Comparison of ENCODE assay signal across 19 cellular contexts in the genomic region with DNA sequence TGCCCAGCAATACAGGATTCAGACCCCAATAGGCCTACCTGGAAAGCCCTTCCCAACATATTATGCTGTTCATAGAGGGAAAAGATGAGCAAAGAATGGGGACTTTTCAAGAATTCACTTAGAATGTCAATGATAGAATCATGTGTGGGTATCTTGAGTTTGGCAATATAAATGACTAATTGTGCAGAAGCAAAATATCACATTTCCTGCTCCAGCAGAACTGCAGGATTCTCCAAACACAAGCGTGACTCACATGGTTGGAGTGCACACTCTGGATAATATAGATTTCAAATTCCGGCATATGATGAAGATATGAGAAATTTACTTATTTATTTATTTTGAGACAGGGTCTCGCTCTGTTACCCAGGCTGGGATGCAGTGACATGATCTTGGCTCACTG. TPM values are rescaled to one million over a fixed set of nuclear protein-coding genes. Genes with fewer than 3 reads are reported as not detected.
DNase-seq lines count a peak whose midpoint lies in the region; ATAC-seq and TF ChIP-seq lines count a peak whose summit lies in the region.
"Had no signal": no experiment of that assay in that cellular context is flagged by ENCODE, and none has a peak within 500 bp of the region (broad histone marks: within the 10 kb centered on the region; RNA-seq: fewer than 3 reads in every experiment).

No MANE protein-coding gene starts in this region.

- H3K27ac ChIP-seq in AG04450 (ENCODE audit: low read depth, low read length) (peak overlapping the region; percentile 57), brain microvascular endothelial cell (peak overlapping the region; percentile 21), Peyer's patch (no peak overlapping the region)
- H3K27ac ChIP-seq: hepatocyte, tibial nerve had no signal

- H3K27me3 ChIP-seq in AG04450 (ENCODE audit: control insufficient read depth, insufficient read depth, low read length) (no peaks in the 10 kb centered on the region), brain microvascular endothelial cell (replicated peaks) (no peaks in the 10 kb centered on the region), Peyer's patch (no peaks in the 10 kb centered on the region)
- H3K27me3 ChIP-seq: hepatocyte, tibial nerve had no signal

- no peak for TF ChIP-seq CTCF in AG04450 (IDR thresholded peaks at IDR 0.05; ENCODE audit: low read depth, low read length)
- no peak for TF ChIP-seq CTCF in brain microvascular endothelial cell (IDR thresholded peaks at IDR 0.05; ENCODE audit: low read depth, low read length, missing control alignments)
- no peak for TF ChIP-seq CTCF in Peyer's patch (IDR thresholded peaks at IDR 0.05)

- no peak for ATAC-seq in HG02852 (IDR thresholded peaks at IDR 0.05; ENCODE audit: unreplicated experiment)
- no peak for ATAC-seq in GM21381 (IDR thresholded peaks at IDR 0.05; ENCODE audit: unreplicated experiment)
- ATAC-seq in left lobe of liver: no peak

- POLR2A ChIA-PET in AG04450 (lab: Yijun Ruan, JAX): interaction anchor here (0.7 kb wide), 1 partner anchor 354 kb away, joined by 4 read pairs; no protein-coding TSS in a partner anchor

- TF ChIP-seq POLR2A in Peyer's patch (IDR thresholded peaks at IDR 0.05): no peak

- H3K9me3 ChIP-seq in AG04450 (ENCODE audit: control insufficient read depth, insufficient read depth, low read length) (no peaks in the 10 kb centered on the region), Peyer's patch (no peaks in the 10 kb centered on the region)
- H3K9me3 ChIP-seq: tibial nerve had no signal

- no peaks in the 10 kb centered on the region for H3K36me3 ChIP-seq in brain microvascular endothelial cell (replicated peaks)
- no peaks in the 10 kb centered on the region for H3K36me3 ChIP-seq in Peyer's patch
- H3K36me3 ChIP-seq: tibial nerve had no signal

- in situ Hi-C loops in brain microvascular endothelial cell (cut with HindIII; ENCODE audit: low pct_ligation_motif_present, low sequenced_read_pairs): no loop called here

- no peaks in the 10 kb centered on the region for H3K4me1 ChIP-seq in Peyer's patch
- H3K4me1 ChIP-seq: tibial nerve had no signal

- DNase-seq in AG04450 (ENCODE audit: low read depth, low spot score) (peak; percentile 85), HS-5 (ENCODE audit: low read depth) (peak; percentile 87), brain microvascular endothelial cell (peak; percentile 85), hepatic stellate cell (ENCODE audit: low spot score) (peak; percentile 79), left lobe of liver (ENCODE audit: low spot score) (no peak), Peyer's patch (no peak)
- DNase-seq: activated CD4-positive, alpha-beta T cell treated with anti-CD3 and anti-CD28 coated beads for 1 hour; activated T-cell treated with anti-CD3 and anti-CD28 coated beads for 4 hours; AML-193; DMS79; effector CD4-positive, alpha-beta T cell; nucleus accumbens; stimulated activated CD4-positive, alpha-beta T cell treated with anti-CD3 and anti-CD28 coated beads, Interleukin-12 subunit alpha, Interleukin-12 subunit beta, amount 100 ng/mL, for 4 hours; SW 1271 had no signal

- CTCF ChIA-PET in AG04450 (lab: Charles Lee): interaction anchor here (0.6 to 2.2 kb wide), 4 partner anchors 21 to 361 kb away, joined by 3 to 6 read pairs (median 3); no protein-coding TSS in a partner anchor

- H3K4me3 ChIP-seq in AG04450 (ENCODE audit: low read depth, low read length): no peak overlapping the region
- no peak overlapping the region for H3K4me3 ChIP-seq in brain microvascular endothelial cell (ENCODE audit: low read depth, low read length)
- H3K4me3 ChIP-seq in Peyer's patch: no peak overlapping the region
- H3K4me3 ChIP-seq: hepatocyte, lung, tibial nerve had no signal

RNA-seq across cellular contexts. Expression of a gene that starts 12.5 kb away (rescaled TPM):
- polyA plus RNA-seq in AG04450 (2011; rRNA removed): 0.07 and 0.14 TPM in 2 replicates
- 0.60 TPM in 1 of 2 replicates, not detected in the other for polyA minus RNA-seq in AG04450 (2011; rRNA and poly(A)+ RNA removed)
- total RNA-seq in left lobe of liver: not detected
- total RNA-seq in Peyer's patch: not detected
- total RNA-seq: hepatocyte, lung had no signal
- polyA plus RNA-seq: hepatocyte, lung had no signal

RNA-seq across cellular contexts. Expression of a gene that starts 56.9 kb away (rescaled TPM):
- 12.1 and 15.0 TPM in 2 replicates for polyA plus RNA-seq in AG04450 (2011; rRNA removed)
- polyA minus RNA-seq in AG04450 (2011; rRNA and poly(A)+ RNA removed): 26.0 and 34.0 TPM in 2 replicates
- total RNA-seq in left lobe of liver (31.7 TPM), Peyer's patch (10 to 100 TPM; 28.9 to 70.2 (median 46.8) TPM)

Comparison
In these comparisons a context has a peak if more than half of its experiments do, and no peak if none do; other contexts are left out.
1. DNase-seq: peak in AG04450 (single experiment), HS-5 (single experiment), brain microvascular endothelial cell (single experiment) and hepatic stellate cell (single experiment); none in left lobe of liver (single experiment) and Peyer's patch (0 of 3).
2. H3K27ac ChIP-seq: peak in AG04450 (single experiment) and brain microvascular endothelial cell (single experiment); none in Peyer's patch (0 of 4).